Comparison of ENCODE assay signal across 8 cellular contexts in genomic region chr18:67104700-67105284, GRCh38.
DNase-seq lines count a peak whose midpoint lies in the region; ATAC-seq lines count a peak whose summit lies in the region.

No MANE protein-coding gene starts in this region.

- CTCF ChIA-PET in activated CD8-positive, alpha-beta memory T cell treated with anti-CD3 and anti-CD28 coated beads, Interleukin-2, amount 10 ng/mL, durations not matched to agents 7 days and 5 days (lab: Charles Lee) = interaction anchor here (1.0 to 1.2 kb wide), 4 partner anchors 13 to 96 kb away, joined by 3 to 5 read pairs (median 4); no protein-coding TSS in a partner anchor

- no peak overlapping the region for H3K27ac Mint-ChIP-seq in activated CD8-positive, alpha-beta memory T cell treated with anti-CD3 and anti-CD28 coated beads, Interleukin-2, amount 10 ng/mL, durations not matched to agents 7 days and 5 days

- H3K9me3 Mint-ChIP-seq in activated CD8-positive, alpha-beta memory T cell treated with anti-CD3 and anti-CD28 coated beads, Interleukin-2, amount 10 ng/mL, durations not matched to agents 7 days and 5 days (ENCODE audit: low read depth) = no peaks in the 10 kb centered on the region

- H3K4me3 Mint-ChIP-seq in activated CD8-positive, alpha-beta memory T cell treated with anti-CD3 and anti-CD28 coated beads, Interleukin-2, amount 10 ng/mL, durations not matched to agents 7 days and 5 days = no peak overlapping the region

- peak; percentile 33 for DNase-seq in DMS 273 treated with DMSO at 0.1 percent for 48 hours (lab: John Stamatoyannopoulos, UW)
- DNase-seq in NCI-H510A (lab: John Stamatoyannopoulos, UW) = peak; percentile 51
- peak; percentile 61 for DNase-seq in activated CD8-positive, alpha-beta memory T cell treated with anti-CD3 and anti-CD28 coated beads, Interleukin-2, amount 10 ng/mL, durations not matched to agents 7 days and 5 days
- peak; percentile 50 for DNase-seq in foreskin melanocyte
- DNase-seq in pons (ENCODE audit: low spot score) = peak; percentile 83
- DNase-seq in cerebellum (ENCODE audit: low spot score) = no peak

- H3K36me3 Mint-ChIP-seq in activated CD8-positive, alpha-beta memory T cell treated with anti-CD3 and anti-CD28 coated beads, Interleukin-2, amount 10 ng/mL, durations not matched to agents 7 days and 5 days = no peaks in the 10 kb centered on the region

- ATAC-seq in GM19452 (IDR thresholded peaks at IDR 0.05; ENCODE audit: unreplicated experiment) = peak; percentile 80
- ATAC-seq in HG03457 (IDR thresholded peaks at IDR 0.05; ENCODE audit: unreplicated experiment) = peak; percentile 94
- ATAC-seq in activated CD8-positive, alpha-beta memory T cell treated with anti-CD3 and anti-CD28 coated beads, Interleukin-2, amount 10 ng/mL, durations not matched to agents 7 days and 5 days = peak; percentile 66

- H3K27me3 Mint-ChIP-seq in activated CD8-positive, alpha-beta memory T cell treated with anti-CD3 and anti-CD28 coated beads, Interleukin-2, amount 10 ng/mL, durations not matched to agents 7 days and 5 days = peaks cover 6% of the 10 kb centered on the region

- H3K4me1 Mint-ChIP-seq in activated CD8-positive, alpha-beta memory T cell treated with anti-CD3 and anti-CD28 coated beads, Interleukin-2, amount 10 ng/mL, durations not matched to agents 7 days and 5 days = no peaks in the 10 kb centered on the region
